29 cellular contexts compared by ENCODE assay signal in genomic region chr19:41245779-41246297, GRCh38. TPM values are rescaled to one million over a fixed set of nuclear protein-coding genes. Genes with fewer than 3 reads are reported as not detected.
"Had no signal": no experiment of that assay in that cellular context is flagged by ENCODE, and none has a peak within 500 bp of the region (broad histone marks: within the 10 kb centered on the region; RNA-seq: fewer than 3 reads in every experiment).

No MANE protein-coding gene starts in this region.

- H3K9me3 Mint-ChIP-seq: activated B cell treated with CpG ODN at 0.5 μM for 24 hours; activated CD8-positive, alpha-beta T cell treated with anti-CD3 and anti-CD28 coated beads for 36 hours; activated T-cell treated with anti-CD3 and anti-CD28 coated beads, Interleukin-2, amount 50 U/mL, for 4 hours; activated T-helper 17 cell treated with anti-CD3 and anti-CD28 coated beads, Interleukin-2, amount 50 U/mL, for 72 hours; brain; T-helper 1 cell treated with Interleukin-12 subunit alpha and Interleukin-12 subunit beta and Interleukin-4 antibody, amounts not matched to agents 30 μg/mL and 1 μg/mL, for 36 hours; T-helper 2 cell treated with Interferon-gamma antibody and Interleukin-4, amounts not matched to agents 5 μg/mL and 100 μg/mL, for 36 hours had no signal

- H3K27ac Mint-ChIP-seq: activated B cell treated with CpG ODN at 0.5 μM for 24 hours; activated CD8-positive, alpha-beta T cell treated with anti-CD3 and anti-CD28 coated beads for 36 hours; activated naive CD8-positive, alpha-beta T cell; activated T-helper 17 cell treated with anti-CD3 and anti-CD28 coated beads, Interleukin-2, amount 50 U/mL, for 72 hours; T-helper 1 cell treated with Interleukin-12 subunit alpha and Interleukin-12 subunit beta and Interleukin-4 antibody, amounts not matched to agents 30 μg/mL and 1 μg/mL, for 36 hours; T-helper 2 cell treated with Interferon-gamma antibody and Interleukin-4, amounts not matched to agents 5 μg/mL and 100 μg/mL, for 36 hours had no signal

- H3K36me3 Mint-ChIP-seq: activated naive CD8-positive, alpha-beta T cell had no signal

- DNase-seq: activated B cell treated with CpG ODN at 0.5 μM for 24 hours; activated CD4-positive, alpha-beta T cell treated with anti-CD3 and anti-CD28 coated beads for 48 hours; activated CD4-positive, alpha-beta T cell treated with anti-CD3 and anti-CD28 coated beads, Interleukin-2, amount 50 U/mL, for 1 hour; activated CD4-positive, alpha-beta T cell treated with anti-CD3 and anti-CD28 coated beads, Interleukin-2, amount 50 U/mL, for 48 hours; activated CD8-positive, alpha-beta memory T cell treated with anti-CD3 and anti-CD28 coated beads for 24 hours; activated CD8-positive, alpha-beta T cell treated with anti-CD3 and anti-CD28 coated beads for 36 hours; activated effector memory CD4-positive, alpha-beta T cell treated with Interleukin-2 at 50 U/mL for 16 hours; activated gamma-delta T cell treated with Interleukin-2 at 50 U/mL for 16 hours; activated naive CD4-positive, alpha-beta T cell treated with anti-CD3 and anti-CD28 coated beads, Interleukin-2, amount 50 U/mL, for 16 hours; activated naive CD4-positive, alpha-beta T cell treated with Interleukin-2 at 50 U/mL for 16 hours; activated T-cell treated with anti-CD3 and anti-CD28 coated beads, Interleukin-2, amount 50 U/mL, for 4 hours; central memory CD4-positive, alpha-beta T cell; cerebellar nuclear complex; colonic mucosa; effector CD8-positive, alpha-beta T cell; foreskin fibroblast; head of caudate nucleus; T1000; WERI-Rb-1 had no signal

- H3K9me3 ChIP-seq: ascending aorta, breast epithelium, colonic mucosa had no signal

- H3K4me1 Mint-ChIP-seq: activated B cell treated with CpG ODN at 0.5 μM for 24 hours; activated T-helper 17 cell treated with anti-CD3 and anti-CD28 coated beads, Interleukin-2, amount 50 U/mL, for 72 hours; brain had no signal

- H3K27me3 Mint-ChIP-seq: activated CD8-positive, alpha-beta T cell treated with anti-CD3 and anti-CD28 coated beads for 36 hours; activated naive CD8-positive, alpha-beta T cell; activated T-helper 17 cell treated with anti-CD3 and anti-CD28 coated beads, Interleukin-2, amount 50 U/mL, for 72 hours; brain had no signal

- H3K36me3 ChIP-seq: breast epithelium, colonic mucosa, WERI-Rb-1 had no signal

- H3K4me3 ChIP-seq: ascending aorta, breast epithelium, cardiac muscle cell, colonic mucosa had no signal

- H3K4me3 Mint-ChIP-seq: activated B cell treated with CpG ODN at 0.5 μM for 24 hours; activated CD8-positive, alpha-beta T cell treated with anti-CD3 and anti-CD28 coated beads for 36 hours; activated naive CD8-positive, alpha-beta T cell; activated T-cell treated with anti-CD3 and anti-CD28 coated beads, Interleukin-2, amount 50 U/mL, for 4 hours; activated T-helper 17 cell treated with anti-CD3 and anti-CD28 coated beads, Interleukin-2, amount 50 U/mL, for 72 hours; brain; T-helper 1 cell treated with Interleukin-12 subunit alpha and Interleukin-12 subunit beta and Interleukin-4 antibody, amounts not matched to agents 30 μg/mL and 1 μg/mL, for 36 hours; T-helper 2 cell treated with Interferon-gamma antibody and Interleukin-4, amounts not matched to agents 5 μg/mL and 100 μg/mL, for 36 hours had no signal

- H3K4me1 ChIP-seq: ascending aorta, breast epithelium, colonic mucosa had no signal

- ATAC-seq: activated CD4-positive, CD25-positive, alpha-beta regulatory T cell treated with anti-CD3 and anti-CD28 coated beads, Interleukin-2, amount 50 U/mL, for 24 hours; activated CD8-positive, alpha-beta T cell treated with anti-CD3 and anti-CD28 coated beads for 36 hours; activated T-cell treated with anti-CD3 and anti-CD28 coated beads, Interleukin-2, amount 50 U/mL, for 4 hours; activated T-helper 17 cell treated with anti-CD3 and anti-CD28 coated beads, Interleukin-2, amount 50 U/mL, for 72 hours; esophagus mucosa had no signal

- H3K27ac ChIP-seq: ascending aorta, breast epithelium, cardiac muscle cell, colonic mucosa, WERI-Rb-1 had no signal

- H3K27me3 ChIP-seq: ascending aorta, breast epithelium, cardiac muscle cell, colonic mucosa had no signal

RNA-seq across cellular contexts. Expression of gene AXL, which starts 26.8 kb away (rescaled TPM):
- total RNA-seq: activated B cell treated with CpG ODN at 0.5 μM for 24 hours had no signal

RNA-seq across cellular contexts. Expression of gene CYP2S1, which starts 52.8 kb away (rescaled TPM):
- total RNA-seq: activated B cell treated with CpG ODN at 0.5 μM for 24 hours; activated CD8-positive, alpha-beta T cell treated with anti-CD3 and anti-CD28 coated beads for 36 hours; ascending aorta had no signal
